27 cellular contexts compared by ENCODE assay signal in the genomic region with DNA sequence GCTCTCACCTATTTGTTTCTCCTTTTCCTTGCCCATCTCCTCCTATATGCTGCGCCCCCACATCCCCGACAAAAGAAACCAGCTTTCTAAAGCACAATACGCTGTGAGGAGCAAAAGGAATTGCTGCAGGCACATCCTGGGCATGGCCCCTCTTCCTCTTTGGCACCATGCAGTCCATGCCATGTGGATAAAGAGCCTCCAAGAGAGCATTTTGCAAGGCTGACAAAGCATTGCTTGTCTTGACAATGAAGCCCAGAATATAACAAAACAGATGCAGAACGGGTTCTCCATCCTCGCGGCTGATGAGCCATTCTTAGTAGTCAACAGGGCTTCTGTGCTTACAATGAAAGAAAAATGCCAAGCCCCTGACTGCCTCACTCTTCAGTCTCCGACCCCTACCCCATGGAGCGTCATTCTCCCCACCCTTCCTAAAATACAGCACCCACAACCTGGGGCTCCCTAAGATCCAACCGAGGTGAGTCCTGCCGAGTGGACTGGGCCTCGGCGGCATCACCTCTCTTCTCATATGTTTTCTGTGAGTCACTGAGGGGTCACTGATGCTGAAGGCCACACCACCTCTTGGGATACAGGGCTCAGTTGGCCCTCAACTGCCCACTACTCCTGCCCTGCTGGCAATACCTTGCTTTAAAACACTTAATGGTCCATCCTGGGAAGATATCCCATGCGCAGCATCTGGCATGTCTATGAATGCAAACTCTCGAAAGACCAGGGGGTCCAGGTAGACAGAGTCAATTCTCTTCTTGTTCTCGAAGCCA. TPM values are rescaled to one million over a fixed set of nuclear protein-coding genes. Genes with fewer than 3 reads are reported as not detected.
DNase-seq lines count a peak whose midpoint lies in the region; ATAC-seq, FAIRE-seq and TF ChIP-seq lines count a peak whose summit lies in the region.
"Had no signal": no experiment of that assay in that cellular context is flagged by ENCODE, and none has a peak within 500 bp of the region (broad histone marks: within the 10 kb centered on the region; RNA-seq: fewer than 3 reads in every experiment).

No MANE protein-coding gene starts in this region.

- FAIRE-seq in GM12892 (lab: Jason Lieb, UNC) = no peak
- FAIRE-seq: A549, GM12878, HepG2 had no signal

- H3K4me1 Mint-ChIP-seq in osteocyte (ENCODE audit: unreplicated experiment) = peaks cover 15% of the 10 kb centered on the region
- H3K4me1 Mint-ChIP-seq: CD4-positive, alpha-beta memory T cell had no signal

- H3K27ac Mint-ChIP-seq in osteocyte (ENCODE audit: unreplicated experiment) = no peak overlapping the region
- H3K27ac Mint-ChIP-seq: CD4-positive, alpha-beta memory T cell had no signal

- H3K27ac ChIP-seq in layer of hippocampus (ENCODE audit: low read depth, low read length) = peak overlapping the region; percentile 22
- H3K27ac ChIP-seq: A549, SK-N-MC had no signal

- no peak overlapping the region for H3K4me3 Mint-ChIP-seq in osteocyte (ENCODE audit: unreplicated experiment)
- H3K4me3 Mint-ChIP-seq: CD4-positive, alpha-beta memory T cell had no signal

- TF ChIP-seq CTCF in osteocyte (IDR thresholded peaks at IDR 0.05) = no peak

- peaks cover 12% of the 10 kb centered on the region for H3K36me3 Mint-ChIP-seq in osteocyte (ENCODE audit: unreplicated experiment)
- H3K36me3 Mint-ChIP-seq: CD4-positive, alpha-beta memory T cell had no signal

- H3K27me3 Mint-ChIP-seq in osteocyte (ENCODE audit: unreplicated experiment) = no peaks in the 10 kb centered on the region

- TF ChIP-seq POLR2A in GM12892 (IDR thresholded peaks at IDR 0.05; ENCODE audit: low read depth, low read length) = no peak

- no peak for ATAC-seq in HG03045 (IDR thresholded peaks at IDR 0.05; ENCODE audit: unreplicated experiment)
- ATAC-seq: A549, GM12878, HepG2 had no signal

- H3K9me3 Mint-ChIP-seq in osteocyte (ENCODE audit: unreplicated experiment) = no peaks in the 10 kb centered on the region
- H3K9me3 Mint-ChIP-seq: CD4-positive, alpha-beta memory T cell had no signal

- no peaks in the 10 kb centered on the region for H3K27me3 ChIP-seq in layer of hippocampus (ENCODE audit: control insufficient read depth, insufficient read depth, low read length)

- peak; percentile 7 for DNase-seq in H4 (ENCODE audit: low spot score)
- peak; percentile 4 for DNase-seq in cerebellar cortex (ENCODE audit: low spot score)
- peak; percentile 57 for DNase-seq in osteocyte (ENCODE audit: extremely low spot score, unreplicated experiment)
- DNase-seq in stimulated activated CD4-positive, alpha-beta T cell treated with anti-CD3 and anti-CD28 coated beads, Interleukin-2, amount 100 ng/mL, for 24 hours = no peak
- DNase-seq in GM12892 (ENCODE audit: insufficient read length) = no peak
- DNase-seq: CD4-positive, alpha-beta memory T cell; COR-L47; DMS 273 treated with DMSO at 0.1 percent for 48 hours; DMS79; EL; GDM1; H7; Karpas-422; MV-4-11; NCI-H1105; NCI-H146; NCI-H2029; NCI-H446; NCI-H524 treated with DMSO at 0.1 percent for 48 hours; NCI-H774; SIG-M5 had no signal

RNA-seq across cellular contexts. Expression of gene GSDME, which starts 47.5 kb away (rescaled TPM):
- total RNA-seq in H4 (2014; rRNA removed; shearing (Covaris generic)) = 19.8 and 24.4 TPM in 2 replicates
- 10.2 and 11.9 TPM in 2 replicates for total RNA-seq in osteocyte
- 190 TPM for polyA plus RNA-seq in GM12892 (2012; ENCODE audit: missing spikeins)

Comparison
In these comparisons a context has a peak if more than half of its experiments do, and no peak if none do; other contexts are left out.
1. DNase-seq: peak in H4 (single experiment), cerebellar cortex (single experiment) and osteocyte (single experiment); none in stimulated activated CD4-positive, alpha-beta T cell treated with anti-CD3 and anti-CD28 coated beads, Interleukin-2, amount 100 ng/mL, for 24 hours (0 of 2) and GM12892 (single experiment).